ENCODE assay signal across 11 cellular contexts in the genomic region with DNA sequence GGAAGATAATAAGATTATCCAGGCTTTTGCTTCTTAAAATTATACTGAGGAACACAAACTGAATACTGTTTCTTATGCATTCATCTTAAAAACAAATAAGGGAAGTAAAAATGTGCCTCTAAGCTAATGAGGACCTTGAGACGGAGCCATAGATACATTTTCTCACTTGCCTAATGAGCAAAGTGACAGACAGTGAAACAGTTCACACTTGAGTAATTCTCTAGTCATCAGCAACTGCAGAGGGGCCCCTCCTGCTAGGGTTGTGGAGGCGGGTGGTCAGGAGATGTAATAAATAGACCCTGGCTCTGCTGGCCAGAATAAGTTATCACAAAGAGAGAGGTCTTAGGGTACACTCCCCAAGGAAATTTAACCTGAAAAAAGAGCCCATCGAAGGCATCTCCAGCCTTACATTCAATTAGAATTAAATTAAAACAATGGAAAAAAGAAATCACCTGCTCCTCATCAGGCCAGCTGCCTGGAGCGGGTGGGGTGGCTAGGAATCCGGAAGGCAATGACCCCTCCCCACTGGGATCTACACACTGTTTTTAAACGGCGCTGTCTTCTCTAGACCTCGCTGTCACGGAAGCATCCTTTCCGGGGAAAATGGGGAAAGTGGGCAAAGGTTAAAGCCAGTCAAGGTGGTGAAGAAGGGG.
DNase-seq lines count a peak whose midpoint lies in the region; ATAC-seq and FAIRE-seq lines count a peak whose summit lies in the region.
"Had no signal": no experiment of that assay in that cellular context is flagged by ENCODE, and none has a peak within 500 bp of the region (broad histone marks: within the 10 kb centered on the region; RNA-seq: fewer than 3 reads in every experiment).

No MANE protein-coding gene starts in this region.

- ATAC-seq in GM21528 (IDR thresholded peaks at IDR 0.05; ENCODE audit: low FRiP score, unreplicated experiment) (peak; percentile 88), HG03196 (IDR thresholded peaks at IDR 0.05; ENCODE audit: unreplicated experiment) (peak; percentile 75)
- ATAC-seq in effector memory CD8-positive, alpha-beta T cell (replicated peaks), result peak; percentile 17

- no peaks in the 10 kb centered on the region for H3K9me3 Mint-ChIP-seq in effector memory CD8-positive, alpha-beta T cell

- no peak for DNase-seq in GM18507 (ENCODE audit: extremely low spot score, insufficient read length, low read depth)
- no peak for DNase-seq in effector memory CD8-positive, alpha-beta T cell
- DNase-seq in activated gamma-delta T cell treated with Interleukin-2 at 50 U/mL for 16 hours, result no peak
- no peak for DNase-seq in DMS 273 (lab: John Stamatoyannopoulos, UW; ENCODE audit: unreplicated experiment)
- no peak for DNase-seq in COR-L47 (lab: John Stamatoyannopoulos, UW)
- no peak for DNase-seq in inferior parietal cortex (ENCODE audit: extremely low spot score)
- DNase-seq: NCI-H69; stimulated activated CD4-positive, alpha-beta T cell treated with anti-CD3 and anti-CD28 coated beads, Interleukin-1b, Interleukin-23, amount 100 ng/mL, for 48 hours; WERI-Rb-1 had no signal

- H3K4me1 Mint-ChIP-seq in effector memory CD8-positive, alpha-beta T cell (ENCODE audit: low read depth in 2 of 2), result peaks cover 3 to 5% of the 10 kb centered on the region in 2 donors

- H3K27ac Mint-ChIP-seq in effector memory CD8-positive, alpha-beta T cell, result peak overlapping the region in 1 of 2 donors; percentile 3

- FAIRE-seq in GM18507 (lab: Jason Lieb, UNC), result peak; percentile 96

- H3K27me3 Mint-ChIP-seq in effector memory CD8-positive, alpha-beta T cell, result peaks cover 39 to 48% of the 10 kb centered on the region in 2 donors

- no peaks in the 10 kb centered on the region for H3K36me3 Mint-ChIP-seq in effector memory CD8-positive, alpha-beta T cell (ENCODE audit: insufficient read depth)

- H3K4me3 Mint-ChIP-seq in effector memory CD8-positive, alpha-beta T cell, result no peak overlapping the region

Comparison
In these comparisons a context has a peak if more than half of its experiments do, and no peak if none do; other contexts are left out.
1. ATAC-seq: peak in every context shown above with its lines; median percentile 88 in GM21528; 75 in HG03196; 17 in effector memory CD8-positive, alpha-beta T cell.